Comparison of ENCODE assay signal across 8 cellular contexts in genomic region chr18:26091047-26091630, GRCh38. TPM values are rescaled to one million over a fixed set of nuclear protein-coding genes. Genes with fewer than 3 reads are reported as not detected.
DNase-seq lines count a peak whose midpoint lies in the region; ATAC-seq and TF ChIP-seq lines count a peak whose summit lies in the region.

No MANE protein-coding gene starts in this region.

- peak; percentile 43 for ATAC-seq in GM21447 (IDR thresholded peaks at IDR 0.05; ENCODE audit: unreplicated experiment)

- H3K36me3 Mint-ChIP-seq in T-helper 2 cell treated with Interferon-gamma antibody and Interleukin-4, amounts not matched to agents 5 μg/mL and 100 μg/mL, for 36 hours (ENCODE audit: low read depth), result peaks cover 22% of the 10 kb centered on the region
- peaks cover 3% of the 10 kb centered on the region for H3K36me3 Mint-ChIP-seq in neural crest cell (ENCODE audit: low read depth)

- no peaks in the 10 kb centered on the region for H3K27me3 ChIP-seq in esophagus (ENCODE audit: control insufficient read depth in 1 of 2, insufficient read depth in 2 of 2, low read length in 2 of 2)

- peak; percentile 58 for DNase-seq in GM12864 (ENCODE audit: low read depth)
- DNase-seq in HPDE6-E6E7 (ENCODE audit: extremely low spot score), result peak; percentile 35
- DNase-seq in T-helper 2 cell treated with Interferon-gamma antibody and Interleukin-4, amounts not matched to agents 5 μg/mL and 100 μg/mL, for 36 hours (ENCODE audit: low spot score), result no peak
- no peak for DNase-seq in neural crest cell (ENCODE audit: low read depth, low spot score)
- DNase-seq in Ammon's horn (ENCODE audit: low spot score), result no peak
- DNase-seq in NCI-H1694 (lab: John Stamatoyannopoulos, UW), result no peak

- WGBS in esophagus, 2 donors, result 2 to 3% methylated on average over 29 of the region's 29 CpGs

- peak overlapping the region; percentile 92 for H3K27ac Mint-ChIP-seq in T-helper 2 cell treated with Interferon-gamma antibody and Interleukin-4, amounts not matched to agents 5 μg/mL and 100 μg/mL, for 36 hours
- H3K27ac Mint-ChIP-seq in neural crest cell (ENCODE audit: unreplicated experiment), result peak overlapping the region; percentile 95

- no peaks in the 10 kb centered on the region for H3K9me3 ChIP-seq in esophagus (ENCODE audit: control insufficient read depth in 2 of 2, insufficient read depth in 1 of 2, low read depth in 1 of 2, low read length in 1 of 2)

- H3K9me3 Mint-ChIP-seq in T-helper 2 cell treated with Interferon-gamma antibody and Interleukin-4, amounts not matched to agents 5 μg/mL and 100 μg/mL, for 36 hours, result no peaks in the 10 kb centered on the region
- H3K9me3 Mint-ChIP-seq in neural crest cell, result no peaks in the 10 kb centered on the region

- no peaks in the 10 kb centered on the region for H3K36me3 ChIP-seq in esophagus (ENCODE audit: control insufficient read depth in 2 of 2, insufficient read depth in 2 of 2, low read length in 1 of 2)

- H3K4me1 ChIP-seq in esophagus (ENCODE audit: control insufficient read depth in 2 of 2, insufficient read depth in 2 of 2, low read length in 1 of 2), result no peaks in the 10 kb centered on the region

- H3K4me3 ChIP-seq in GM12864 (ENCODE audit: low read depth, low read length), result peak overlapping the region; percentile 98
- peak overlapping the region; percentile 98 to 99 for H3K4me3 ChIP-seq in esophagus (ENCODE audit: low read depth in 1 of 2, low read length in 2 of 2)

- TF ChIP-seq CTCF in GM12864 (IDR thresholded peaks at IDR 0.05; ENCODE audit: low read depth, low read length, missing control alignments) (no peak), neural crest cell (conservative IDR thresholded peaks at IDR 0.05) (no peak)

- peaks cover 35% of the 10 kb centered on the region for H3K4me1 Mint-ChIP-seq in T-helper 2 cell treated with Interferon-gamma antibody and Interleukin-4, amounts not matched to agents 5 μg/mL and 100 μg/mL, for 36 hours (ENCODE audit: low read depth)
- peaks cover 36% of the 10 kb centered on the region for H3K4me1 Mint-ChIP-seq in neural crest cell

- peak overlapping the region; percentile 100 for H3K27ac ChIP-seq in esophagus (ENCODE audit: low read depth in 2 of 2, low read length in 1 of 2)

- H3K27me3 Mint-ChIP-seq in T-helper 2 cell treated with Interferon-gamma antibody and Interleukin-4, amounts not matched to agents 5 μg/mL and 100 μg/mL, for 36 hours (ENCODE audit: low read depth), result no peaks in the 10 kb centered on the region
- H3K27me3 Mint-ChIP-seq in neural crest cell (ENCODE audit: low read depth), result no peaks in the 10 kb centered on the region

- H3K4me3 Mint-ChIP-seq in T-helper 2 cell treated with Interferon-gamma antibody and Interleukin-4, amounts not matched to agents 5 μg/mL and 100 μg/mL, for 36 hours, result peak overlapping the region; percentile 90
- peak overlapping the region; percentile 99 for H3K4me3 Mint-ChIP-seq in neural crest cell

RNA-seq across cellular contexts. Expression of gene SS18, which starts 0.7 kb away (rescaled TPM):
- 10 to 100 TPM; 30.4 to 40.6 TPM for polyA plus RNA-seq in esophagus
- 81.4 and 85.6 TPM in 2 replicates for total RNA-seq in neural crest cell

RNA-seq across cellular contexts. Expression of gene PSMA8, which starts 42.5 kb away (rescaled TPM):
- under 1 TPM; 0.04 TPM for polyA plus RNA-seq in esophagus
- not detected in 2 replicates for total RNA-seq in neural crest cell

Comparison
In these comparisons a context has a peak if more than half of its experiments do, and no peak if none do; other contexts are left out.
1. DNase-seq: peak in GM12864 (single experiment) and HPDE6-E6E7 (single experiment); none in T-helper 2 cell treated with Interferon-gamma antibody and Interleukin-4, amounts not matched to agents 5 μg/mL and 100 μg/mL, for 36 hours (single experiment), neural crest cell (single experiment), Ammon's horn (single experiment) and NCI-H1694 (single experiment).